ENCODE assay signal across 24 cellular contexts in the genomic region with DNA sequence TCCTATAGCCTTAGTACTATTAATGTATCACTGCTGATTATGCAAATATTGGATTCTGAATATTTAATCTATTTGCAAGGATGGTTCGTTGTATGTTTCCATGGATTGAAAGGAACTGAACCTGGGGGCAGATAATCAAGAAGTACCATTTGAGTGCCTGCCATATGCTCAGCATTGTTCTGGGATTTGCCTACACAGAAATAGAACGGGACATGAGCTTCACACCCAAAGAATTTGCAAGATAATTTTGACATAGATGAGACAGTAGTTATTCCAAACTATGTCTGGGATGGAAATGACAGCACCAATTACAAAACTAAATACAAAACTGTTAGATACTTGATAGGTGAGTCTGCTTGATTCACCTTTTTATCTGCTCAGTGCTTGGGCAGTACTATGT.
"Had no signal": no experiment of that assay in that cellular context is flagged by ENCODE, and none has a peak within 500 bp of the region (broad histone marks: within the 10 kb centered on the region; RNA-seq: fewer than 3 reads in every experiment).

No MANE protein-coding gene starts in this region.

- H3K4me1 ChIP-seq: parathyroid adenoma, psoas muscle had no signal

- H3K4me3 ChIP-seq: neural progenitor cell, ovary, psoas muscle, stomach, thoracic aorta, thyroid gland, tibial nerve, upper lobe of left lung, vagina had no signal

- H2AFZ ChIP-seq: neural progenitor cell, parathyroid adenoma had no signal

- H3K36me3 ChIP-seq: ovary, stomach, thyroid gland, tibial nerve, upper lobe of left lung, vagina had no signal

- H3K27ac ChIP-seq: neural progenitor cell, ovary, parathyroid adenoma, psoas muscle, stomach, thoracic aorta, thyroid gland, tibial nerve, upper lobe of left lung, vagina had no signal

- ATAC-seq: naive thymus-derived CD4-positive, alpha-beta T cell; natural killer cell; sciatic nerve; stimulated activated effector memory CD8-positive, alpha-beta T cell treated with anti-CD3 and anti-CD28 coated beads, Interleukin-12 subunit alpha, Interleukin-12 subunit beta, amount 100 ng/mL, for 72 hours; stimulated activated naive B cell treated with anti-CD40 and anti-IgM and Interleukin-4, amounts not matched to agents 10 μg/mL and 1 μg/mL and 100 μg/mL, for 72 hours had no signal

- H3K4me2 ChIP-seq: neural progenitor cell had no signal

- DNase-seq: naive thymus-derived CD4-positive, alpha-beta T cell; natural killer cell; occipital lobe; ovary; posterior cingulate gyrus; psoas muscle; small intestine; stimulated activated CD4-positive, alpha-beta T cell treated with anti-CD3 and anti-CD28 coated beads, Interleukin-15, amount 100 ng/mL, for 24 hours; stimulated activated CD4-positive, alpha-beta T cell treated with anti-CD3 and anti-CD28 coated beads, Interleukin-2, amount 100 ng/mL, for 24 hours; stimulated activated CD4-positive, alpha-beta T cell treated with anti-CD3 and anti-CD28 coated beads, Interleukin-2, amount 100 ng/mL, for 48 hours; stimulated activated CD4-positive, alpha-beta T cell treated with anti-CD3 and anti-CD28 coated beads, Interleukin-4, amount 100 ng/mL, for 24 hours; stimulated activated naive B cell treated with anti-CD40 and anti-IgM and Interleukin-4, amounts not matched to agents 10 μg/mL and 1 μg/mL and 100 μg/mL, for 72 hours; stimulated activated naive CD4-positive, alpha-beta T cell treated with Interleukin-2 at 50 U/mL for 16 hours; stomach; thyroid gland; trophoblast cell; upper lobe of left lung had no signal

- H3K79me2 ChIP-seq: parathyroid adenoma had no signal

- H3K9me3 ChIP-seq: ovary, thyroid gland had no signal

- H3K9ac ChIP-seq: neural progenitor cell, parathyroid adenoma had no signal

- H3K27me3 ChIP-seq: neural progenitor cell, ovary, stomach, thyroid gland, tibial nerve, upper lobe of left lung, vagina had no signal
